In genomic region chr2:173978447-173978846, GRCh38 we compare ENCODE assay signal across 17 cellular contexts. TPM values are rescaled to one million over a fixed set of nuclear protein-coding genes. Genes with fewer than 3 reads are reported as not detected.
DNase-seq lines count a peak whose midpoint lies in the region; ATAC-seq and TF ChIP-seq lines count a peak whose summit lies in the region.
"Had no signal": no experiment of that assay in that cellular context is flagged by ENCODE, and none has a peak within 500 bp of the region (broad histone marks: within the 10 kb centered on the region; RNA-seq: fewer than 3 reads in every experiment).

No MANE protein-coding gene starts in this region.

- peak overlapping the region; percentile 65 to 82 for H3K27ac Mint-ChIP-seq in activated naive CD4-positive, alpha-beta T cell treated with anti-CD3 and anti-CD28 coated beads, Interleukin-2, amount 50 U/mL, for 72 hours
- H3K27ac Mint-ChIP-seq in natural killer cell, result no peak overlapping the region

- H3K9me3 Mint-ChIP-seq in activated naive CD4-positive, alpha-beta T cell treated with anti-CD3 and anti-CD28 coated beads, Interleukin-2, amount 50 U/mL, for 72 hours, result peaks cover 0 to 10% of the 10 kb centered on the region in 2 donors
- no peaks in the 10 kb centered on the region for H3K9me3 Mint-ChIP-seq in natural killer cell

- DNase-seq in activated naive CD4-positive, alpha-beta T cell treated with anti-CD3 and anti-CD28 coated beads, Interleukin-2, amount 50 U/mL, for 72 hours (ENCODE audit: low spot score in 2 of 2), result peak in 1 of 2 donors; percentile 26
- DNase-seq in activated naive CD4-positive, alpha-beta T cell (lab: John Stamatoyannopoulos, UW), result no peak
- DNase-seq in LHCN-M2 (ENCODE audit: low read depth) (peak; percentile 69), amniotic epithelial cell (ENCODE audit: low read depth) (peak; percentile 25), natural killer cell (no peak), HK-2 (ENCODE audit: unreplicated experiment) (no peak), GM20000 (ENCODE audit: low spot score) (no peak)
- DNase-seq in stimulated activated CD4-positive, alpha-beta T cell treated with anti-CD3 and anti-CD28 coated beads, Interleukin-1b, Interleukin-23, amount 100 ng/mL, for 48 hours, result peak; percentile 59
- DNase-seq: Caco-2; effector CD4-positive, alpha-beta T cell; hippocampal formation; Karpas-422; kidney; NCI-H1436; NCI-H345; NK-92 treated with Interleukin-12 subunit alpha and Interleukin-12 subunit beta, amount 100 ng/mL, for 24 hours; T-helper 9 cell had no signal

- H3K36me3 Mint-ChIP-seq in activated naive CD4-positive, alpha-beta T cell treated with anti-CD3 and anti-CD28 coated beads, Interleukin-2, amount 50 U/mL, for 72 hours, result no peaks in the 10 kb centered on the region
- no peaks in the 10 kb centered on the region for H3K36me3 Mint-ChIP-seq in natural killer cell

- no peak overlapping the region for H3K4me3 Mint-ChIP-seq in natural killer cell

- H3K4me1 Mint-ChIP-seq in natural killer cell, result no peaks in the 10 kb centered on the region

- intact Hi-C loops in natural killer cell (cut with micrococcal nuclease), result no loop called here

- H3K27me3 Mint-ChIP-seq in natural killer cell (ENCODE audit: low read depth in 2 of 2), result peaks cover 9 to 13% of the 10 kb centered on the region in 2 donors

- no peak for TF ChIP-seq CTCF in natural killer cell (IDR thresholded peaks at IDR 0.05)
- no peak for TF ChIP-seq CTCF in GM20000 (IDR thresholded peaks at IDR 0.05; ENCODE audit: extremely low read depth, missing control alignments)

- ATAC-seq in activated naive CD4-positive, alpha-beta T cell treated with anti-CD3 and anti-CD28 coated beads, Interleukin-2, amount 50 U/mL, for 72 hours, result peak; percentile 98 to 100
- ATAC-seq in natural killer cell, result no peak

RNA-seq across cellular contexts. Expression of gene SP3, which starts 13.3 kb away (rescaled TPM):
- 100 to 1,000 TPM in 1 of 2 donors, 10 to 100 TPM in 1; 79.1 to 161 TPM for total RNA-seq in activated naive CD4-positive, alpha-beta T cell treated with anti-CD3 and anti-CD28 coated beads, Interleukin-2, amount 50 U/mL, for 72 hours
- total RNA-seq in LHCN-M2 (2014; rRNA removed) (75.7 and 83.2 TPM in 2 replicates), natural killer cell (100 to 1,000 TPM; 179 to 200 (median 188) TPM)
- polyA plus RNA-seq in LHCN-M2 (2012), result 17.5 TPM

Comparison
In these comparisons a context has a peak if more than half of its experiments do, and no peak if none do; other contexts are left out.
1. ATAC-seq: peak in activated naive CD4-positive, alpha-beta T cell treated with anti-CD3 and anti-CD28 coated beads, Interleukin-2, amount 50 U/mL, for 72 hours (2 of 2); none in natural killer cell (0 of 3).
2. DNase-seq: peak in LHCN-M2 (single experiment), amniotic epithelial cell (single experiment) and stimulated activated CD4-positive, alpha-beta T cell treated with anti-CD3 and anti-CD28 coated beads, Interleukin-1b, Interleukin-23, amount 100 ng/mL, for 48 hours (single experiment); none in activated naive CD4-positive, alpha-beta T cell (0 of 4), natural killer cell (single experiment), HK-2 (single experiment) and GM20000 (single experiment).
3. H3K27ac Mint-ChIP-seq: peak in activated naive CD4-positive, alpha-beta T cell treated with anti-CD3 and anti-CD28 coated beads, Interleukin-2, amount 50 U/mL, for 72 hours (2 of 2); none in natural killer cell (0 of 2).